9 cellular contexts compared by ENCODE assay signal in the genomic region with DNA sequence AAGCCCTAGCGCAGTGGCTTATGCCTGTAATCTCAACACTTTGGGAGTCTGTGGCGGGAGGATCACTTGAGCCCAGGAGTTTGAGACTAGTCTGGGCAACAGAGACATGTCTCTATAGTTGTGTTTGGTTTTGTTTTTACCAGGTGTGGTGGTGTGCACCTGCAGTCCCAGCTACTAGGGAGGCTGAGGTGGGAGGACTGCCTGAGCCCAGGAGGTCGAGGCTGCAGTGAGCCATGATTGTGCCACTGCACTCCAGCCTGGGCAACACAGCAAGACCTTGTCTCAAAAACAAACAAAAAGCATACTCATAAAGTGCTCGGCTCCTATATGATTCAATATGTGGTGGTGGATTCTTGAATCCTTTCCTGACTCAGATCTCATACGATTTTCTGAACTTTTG. TPM values are rescaled to one million over a fixed set of nuclear protein-coding genes. Genes with fewer than 3 reads are reported as not detected.
DNase-seq lines count a peak whose midpoint lies in the region; ATAC-seq and TF ChIP-seq lines count a peak whose summit lies in the region.
"Not testable (repeated sequence)": the region's sequence is repeated elsewhere in the genome, so short reads cannot be mapped to it uniquely, and the experiment has no call there.
"Had no signal": no experiment of that assay in that cellular context is flagged by ENCODE, and none has a peak within 500 bp of the region (broad histone marks: within the 10 kb centered on the region; RNA-seq: fewer than 3 reads in every experiment).

No MANE protein-coding gene starts in this region.

- H2AFZ ChIP-seq in DND-41 (ENCODE audit: low read depth, low read length), result not testable (repeated sequence)

- H3K4me2 ChIP-seq in DND-41 (ENCODE audit: insufficient read depth, low read length), result peak overlapping the region; percentile 73; the same call in 1 of the 2 replicates

- H3K36me3 ChIP-seq in DND-41 (ENCODE audit: insufficient read depth, low read length), result peaks cover 30% of the 10 kb centered on the region

- H3K36me3 Mint-ChIP-seq in activated CD8-positive, alpha-beta T cell treated with anti-CD3 and anti-CD28 coated beads, Interleukin-2, amount 10 ng/mL, durations not matched to agents 7 days and 5 days (ENCODE audit: low read depth); activated naive CD8-positive, alpha-beta T cell treated with anti-CD3 and anti-CD28 coated beads, Interleukin-2, amount 50 U/mL, for 24 hours (ENCODE audit: low read depth); stimulated activated naive CD8-positive, alpha-beta T cell treated with anti-CD3 and anti-CD28 coated beads, Interleukin-15, Interleukin-2, amounts not matched to agents 100 ng/mL and 50 ng/mL, for 24 hours (ENCODE audit: low read depth): not testable (repeated sequence)
- H3K36me3 Mint-ChIP-seq in mesothelial cell of epicardium, result peaks cover 14% of the 10 kb centered on the region

- peak overlapping the region; percentile 59 for H3K27ac Mint-ChIP-seq in activated CD8-positive, alpha-beta T cell treated with anti-CD3 and anti-CD28 coated beads, Interleukin-2, amount 10 ng/mL, durations not matched to agents 7 days and 5 days
- H3K27ac Mint-ChIP-seq in activated naive CD8-positive, alpha-beta T cell treated with anti-CD3 and anti-CD28 coated beads, Interleukin-2, amount 50 U/mL, for 24 hours, result peak overlapping the region; percentile 54
- H3K27ac Mint-ChIP-seq in mesothelial cell of epicardium, result not testable (repeated sequence)
- peak overlapping the region; percentile 21 for H3K27ac Mint-ChIP-seq in stimulated activated naive CD8-positive, alpha-beta T cell treated with anti-CD3 and anti-CD28 coated beads, Interleukin-15, Interleukin-2, amounts not matched to agents 100 ng/mL and 50 ng/mL, for 24 hours

- CTCF ChIA-PET in activated CD8-positive, alpha-beta T cell treated with anti-CD3 and anti-CD28 coated beads, Interleukin-2, amount 10 ng/mL, durations not matched to agents 7 days and 5 days (lab: Charles Lee), result interaction anchor here (1.2 to 5.3 kb wide), 3 partner anchors 27 to 69 kb away, joined by 3 to 77 read pairs (median 22); a partner anchor contains a TSS

- not testable (repeated sequence) for H3K9ac ChIP-seq in DND-41 (ENCODE audit: low read depth, low read length)

- H3K27me3 Mint-ChIP-seq in activated CD8-positive, alpha-beta T cell treated with anti-CD3 and anti-CD28 coated beads, Interleukin-2, amount 10 ng/mL, durations not matched to agents 7 days and 5 days (ENCODE audit: low read depth); activated naive CD8-positive, alpha-beta T cell treated with anti-CD3 and anti-CD28 coated beads, Interleukin-2, amount 50 U/mL, for 24 hours; mesothelial cell of epicardium (ENCODE audit: low read depth); stimulated activated naive CD8-positive, alpha-beta T cell treated with anti-CD3 and anti-CD28 coated beads, Interleukin-15, Interleukin-2, amounts not matched to agents 100 ng/mL and 50 ng/mL, for 24 hours: not testable (repeated sequence)

- H3K4me3 Mint-ChIP-seq in activated CD8-positive, alpha-beta T cell treated with anti-CD3 and anti-CD28 coated beads, Interleukin-2, amount 10 ng/mL, durations not matched to agents 7 days and 5 days, result peak overlapping the region; percentile 50
- H3K4me3 Mint-ChIP-seq in activated naive CD8-positive, alpha-beta T cell treated with anti-CD3 and anti-CD28 coated beads, Interleukin-2, amount 50 U/mL, for 24 hours, result peak overlapping the region; percentile 88
- peak overlapping the region; percentile 54 for H3K4me3 Mint-ChIP-seq in mesothelial cell of epicardium
- peak overlapping the region; percentile 96 for H3K4me3 Mint-ChIP-seq in stimulated activated naive CD8-positive, alpha-beta T cell treated with anti-CD3 and anti-CD28 coated beads, Interleukin-15, Interleukin-2, amounts not matched to agents 100 ng/mL and 50 ng/mL, for 24 hours

- H3K9me3 ChIP-seq in DND-41 (ENCODE audit: insufficient read depth, low read length, severe bottlenecking), result not testable (repeated sequence)

- DNase-seq in DND-41; activated CD8-positive, alpha-beta T cell treated with anti-CD3 and anti-CD28 coated beads, Interleukin-2, amount 10 ng/mL, durations not matched to agents 7 days and 5 days; activated naive CD8-positive, alpha-beta T cell treated with anti-CD3 and anti-CD28 coated beads, Interleukin-2, amount 50 U/mL, for 24 hours; mesothelial cell of epicardium (ENCODE audit: low spot score in 2 of 2, unreplicated experiment in 2 of 2): not testable (repeated sequence)
- peak; percentile 21 for DNase-seq in RKO (ENCODE audit: low spot score)

- peaks cover 22% of the 10 kb centered on the region for H3K4me1 Mint-ChIP-seq in activated CD8-positive, alpha-beta T cell treated with anti-CD3 and anti-CD28 coated beads, Interleukin-2, amount 10 ng/mL, durations not matched to agents 7 days and 5 days (ENCODE audit: low read depth)
- peaks cover 32% of the 10 kb centered on the region for H3K4me1 Mint-ChIP-seq in activated naive CD8-positive, alpha-beta T cell treated with anti-CD3 and anti-CD28 coated beads, Interleukin-2, amount 50 U/mL, for 24 hours
- H3K4me1 Mint-ChIP-seq in mesothelial cell of epicardium, result peaks cover 20% of the 10 kb centered on the region
- H3K4me1 Mint-ChIP-seq in stimulated activated naive CD8-positive, alpha-beta T cell treated with anti-CD3 and anti-CD28 coated beads, Interleukin-15, Interleukin-2, amounts not matched to agents 100 ng/mL and 50 ng/mL, for 24 hours (ENCODE audit: low read depth), result peaks cover 33% of the 10 kb centered on the region

- ATAC-seq in DND-41 (ENCODE audit: insufficient read depth, low read depth); activated CD8-positive, alpha-beta T cell treated with anti-CD3 and anti-CD28 coated beads, Interleukin-2, amount 10 ng/mL, durations not matched to agents 7 days and 5 days; activated naive CD8-positive, alpha-beta T cell treated with anti-CD3 and anti-CD28 coated beads, Interleukin-2, amount 50 U/mL, for 24 hours: not testable (repeated sequence)

- peak overlapping the region; percentile 7; the same call in 1 of the 2 replicates for H3K27ac ChIP-seq in DND-41 (ENCODE audit: low read length)

- peaks cover 44% of the 10 kb centered on the region for H3K79me2 ChIP-seq in DND-41 (ENCODE audit: insufficient read depth, low read length)

- H3K9me3 Mint-ChIP-seq in activated CD8-positive, alpha-beta T cell treated with anti-CD3 and anti-CD28 coated beads, Interleukin-2, amount 10 ng/mL, durations not matched to agents 7 days and 5 days (ENCODE audit: insufficient read depth); activated naive CD8-positive, alpha-beta T cell treated with anti-CD3 and anti-CD28 coated beads, Interleukin-2, amount 50 U/mL, for 24 hours; mesothelial cell of epicardium; stimulated activated naive CD8-positive, alpha-beta T cell treated with anti-CD3 and anti-CD28 coated beads, Interleukin-15, Interleukin-2, amounts not matched to agents 100 ng/mL and 50 ng/mL, for 24 hours: not testable (repeated sequence)

- H3K4me1 ChIP-seq in DND-41 (ENCODE audit: insufficient read depth, low read length), result peaks cover 36% of the 10 kb centered on the region

- peaks cover 15% of the 10 kb centered on the region for H4K20me1 ChIP-seq in DND-41 (ENCODE audit: insufficient read depth, low read length)

- H3K4me3 ChIP-seq in DND-41 (ENCODE audit: low read depth in 1 of 2, low read length in 2 of 2), result not testable (repeated sequence)

- H3K27me3 ChIP-seq in DND-41 (ENCODE audit: insufficient read depth, low read length, poor library complexity), result not testable (repeated sequence)

- POLR2A ChIA-PET in activated CD8-positive, alpha-beta T cell treated with anti-CD3 and anti-CD28 coated beads, Interleukin-2, amount 10 ng/mL, durations not matched to agents 7 days and 5 days (lab: Charles Lee), result interaction anchor here (0.8 to 1.9 kb wide), 2 partner anchors 24 to 116 kb away, joined by 3 to 13 read pairs; no protein-coding TSS in a partner anchor

- not testable (repeated sequence) for TF ChIP-seq CTCF in DND-41 (IDR thresholded peaks at IDR 0.05; ENCODE audit: borderline replicate concordance, extremely low read depth, low read length, poor library complexity, severe bottlenecking); mesothelial cell of epicardium (IDR thresholded peaks at IDR 0.05; ENCODE audit: unreplicated experiment)

RNA-seq across cellular contexts. Expression of a gene that starts 1.6 kb away (rescaled TPM):
- 10 to 100 TPM; 49.3 to 52.7 TPM for total RNA-seq in activated CD8-positive, alpha-beta T cell treated with anti-CD3 and anti-CD28 coated beads, Interleukin-2, amount 10 ng/mL, durations not matched to agents 7 days and 5 days
- total RNA-seq in mesothelial cell of epicardium, result 143 to 146 TPM (median 146 TPM) in 3 replicates

RNA-seq across cellular contexts. Expression of a gene that starts 26.7 kb away (rescaled TPM):
- total RNA-seq in activated CD8-positive, alpha-beta T cell treated with anti-CD3 and anti-CD28 coated beads, Interleukin-2, amount 10 ng/mL, durations not matched to agents 7 days and 5 days, result 10 to 100 TPM; 10.4 to 12.3 TPM
- 47.6 to 50.0 TPM (median 48.9 TPM) in 3 replicates for total RNA-seq in mesothelial cell of epicardium

RNA-seq across cellular contexts. Expression of a gene that starts 26.8 kb away (rescaled TPM):
- not detected for total RNA-seq in activated CD8-positive, alpha-beta T cell treated with anti-CD3 and anti-CD28 coated beads, Interleukin-2, amount 10 ng/mL, durations not matched to agents 7 days and 5 days
- 0.18 to 0.47 TPM (median 0.22 TPM) in 3 replicates for total RNA-seq in mesothelial cell of epicardium
- total RNA-seq: chondrocyte, LHCN-M2, skeletal muscle tissue had no signal
